ENCODE assay signal across 1 cellular context in genomic region chr10:22666287-22667092, GRCh38.
A peak's percentile ranks its signal among the peaks of the same experiment; 100 is the strongest.
TF ChIP-seq lines count a peak whose summit lies in the region.

No MANE protein-coding gene starts in this region.

TF ChIP-seq in K562, 482 proteins besides CTCF, POLR2A, EP300 and RAD21 (continued from another document and continues in another):
- TF ChIP-seq MLLT1 (IDR thresholded peaks at IDR 0.05) (peak; percentile 63 to 74; a peak in 2 of 4 replicates), ZBTB17 (CRISPR knock-in tag; IDR thresholded peaks at IDR 0.05) (no peak), DACH1 (IDR thresholded peaks at IDR 0.05; ENCODE audit: partially characterized antibody) (peak; percentile 12), ARID1B (IDR thresholded peaks at IDR 0.05) (peak; percentile 82), FOXA3 (CRISPR knock-in tag; conservative IDR thresholded peaks at IDR 0.05 in 1 of 2, IDR thresholded peaks at IDR 0.05 in 1 of 2) (peak; percentile 96 to 97), NCOR1 (IDR thresholded peaks at IDR 0.05) (peak; percentile 40; the same call in 1 of the 2 replicates), PYGO2 (tag; IDR thresholded peaks at IDR 0.05) (no peak), MEIS2 (IDR thresholded peaks at IDR 0.05; ENCODE audit: partially characterized antibody) (peak; percentile 26), BCOR (IDR thresholded peaks at IDR 0.05) (0 out of 2 replicates have a peak, but pooled peaks have one; percentile 14), JUND (IDR thresholded peaks at IDR 0.05; ENCODE audit: borderline replicate concordance, low read depth, low read length) (peak; percentile 34; the same call in 1 of the 2 replicates), JUND (tag; IDR thresholded peaks at IDR 0.05; ENCODE audit: borderline replicate concordance, low read depth, low read length) (no peak; the same call in 2 of the 3 replicates), HDAC2 (IDR thresholded peaks at IDR 0.05) (peak; percentile 52; the same call in 1 of the 2 replicates), NFIC (IDR thresholded peaks at IDR 0.05) (0 out of 2 replicates have a peak, but pooled peaks have one; percentile 27), NR2C2 (CRISPR knock-in tag; IDR thresholded peaks at IDR 0.05) (no peak), NR2C2 (tag; IDR thresholded peaks at IDR 0.05) (0 out of 2 replicates have a peak, but pooled peaks have one; percentile 17), NCOA1 (IDR thresholded peaks at IDR 0.05; ENCODE audit: low read depth) (0 out of 2 replicates have a peak, but pooled peaks have one; percentile 33), FOXM1 (IDR thresholded peaks at IDR 0.05; ENCODE audit: low read depth) (0 out of 2 replicates have a peak, but pooled peaks have one; percentile 36), FOXM1 (CRISPR knock-in tag; IDR thresholded peaks at IDR 0.05; ENCODE audit: low read depth) (no peak), TAL1 (IDR thresholded peaks at IDR 0.05) (peak; percentile 41), MNT (conservative IDR thresholded peaks at IDR 0.05) (peak in 1 of 2 experiments; percentile 41; a peak in 1 of 4 replicates), ZBTB2 (IDR thresholded peaks at IDR 0.05) (peak; percentile 27; the same call in 1 of the 2 replicates), SMARCE1 (IDR thresholded peaks at IDR 0.05) (peak; percentile 75), TEAD4 (IDR thresholded peaks at IDR 0.05; ENCODE audit: low read length) (peak; percentile 68), TEAD4 (CRISPR knock-in tag; IDR thresholded peaks at IDR 0.05; ENCODE audit: borderline replicate concordance) (no peak), HDAC1 (IDR thresholded peaks at IDR 0.05) (peak in 1 of 2 experiments; percentile 68; a peak in 2 of 4 replicates), SREBF2 (CRISPR knock-in tag; IDR thresholded peaks at IDR 0.05) (no peak), ETV1 (tag; conservative IDR thresholded peaks at IDR 0.05; ENCODE audit: low read depth) (peak; percentile 72), YY1 (IDR thresholded peaks at IDR 0.05; ENCODE audit: borderline replicate concordance in 1 of 3, control insufficient read depth in 1 of 3, extremely low read depth in 1 of 3, insufficient read depth in 3 of 3, insufficient read length in 1 of 3, insufficient replicate concordance in 2 of 3, low read depth in 1 of 3, low read length in 2 of 3) (peak in 1 of 3 experiments; percentile 10), TCF3 (CRISPR knock-in tag; IDR thresholded peaks at IDR 0.05) (peak; percentile 63), TAF9B (IDR thresholded peaks at IDR 0.05; ENCODE audit: partially characterized antibody) (peak; percentile 25), ZNF133 (CRISPR knock-in tag; IDR thresholded peaks at IDR 0.05) (no peak), FOXA1 (IDR thresholded peaks at IDR 0.05; ENCODE audit: borderline replicate concordance) (0 out of 2 replicates have a peak, but pooled peaks have one; percentile 41), FOXK2 (conservative IDR thresholded peaks at IDR 0.05 in 1 of 2, IDR thresholded peaks at IDR 0.05 in 1 of 2; ENCODE audit: low read depth in 2 of 2) (peak; percentile 49 to 71), SMARCA4 (IDR thresholded peaks at IDR 0.05) (peak; percentile 70), KLF16 (IDR thresholded peaks at IDR 0.05) (0 out of 2 replicates have a peak, but pooled peaks have one; percentile 17), NBN (IDR thresholded peaks at IDR 0.05; ENCODE audit: low read depth) (peak; percentile 30; the same call in 1 of the 2 replicates), HNRNPK (IDR thresholded peaks at IDR 0.05; ENCODE audit: low read depth, low read length, poor library complexity, severe bottlenecking) (no peak), ZNF766 (CRISPR knock-in tag; conservative IDR thresholded peaks at IDR 0.05) (0 out of 2 replicates have a peak, but pooled peaks have one; percentile 35), CBFA2T2 (conservative IDR thresholded peaks at IDR 0.05) (peak; percentile 51; the same call in 1 of the 2 replicates), MEF2A (IDR thresholded peaks at IDR 0.05; ENCODE audit: control insufficient read depth, low read depth, low read length) (peak; percentile 12; the same call in 1 of the 2 replicates), GATAD2B (IDR thresholded peaks at IDR 0.05; ENCODE audit: borderline replicate concordance) (no peak)
- TF ChIP-seq, protein P1, sequence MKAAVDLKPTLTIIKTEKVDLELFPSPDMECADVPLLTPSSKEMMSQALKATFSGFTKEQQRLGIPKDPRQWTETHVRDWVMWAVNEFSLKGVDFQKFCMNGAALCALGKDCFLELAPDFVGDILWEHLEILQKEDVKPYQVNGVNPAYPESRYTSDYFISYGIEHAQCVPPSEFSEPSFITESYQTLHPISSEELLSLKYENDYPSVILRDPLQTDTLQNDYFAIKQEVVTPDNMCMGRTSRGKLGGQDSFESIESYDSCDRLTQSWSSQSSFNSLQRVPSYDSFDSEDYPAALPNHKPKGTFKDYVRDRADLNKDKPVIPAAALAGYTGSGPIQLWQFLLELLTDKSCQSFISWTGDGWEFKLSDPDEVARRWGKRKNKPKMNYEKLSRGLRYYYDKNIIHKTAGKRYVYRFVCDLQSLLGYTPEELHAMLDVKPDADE (conservative IDR thresholded peaks at IDR 0.05; ENCODE audit: control insufficient read depth, low read depth, low read length), result 0 out of 2 replicates have a peak, but pooled peaks have one; percentile 28
- TF ChIP-seq, protein P2, sequence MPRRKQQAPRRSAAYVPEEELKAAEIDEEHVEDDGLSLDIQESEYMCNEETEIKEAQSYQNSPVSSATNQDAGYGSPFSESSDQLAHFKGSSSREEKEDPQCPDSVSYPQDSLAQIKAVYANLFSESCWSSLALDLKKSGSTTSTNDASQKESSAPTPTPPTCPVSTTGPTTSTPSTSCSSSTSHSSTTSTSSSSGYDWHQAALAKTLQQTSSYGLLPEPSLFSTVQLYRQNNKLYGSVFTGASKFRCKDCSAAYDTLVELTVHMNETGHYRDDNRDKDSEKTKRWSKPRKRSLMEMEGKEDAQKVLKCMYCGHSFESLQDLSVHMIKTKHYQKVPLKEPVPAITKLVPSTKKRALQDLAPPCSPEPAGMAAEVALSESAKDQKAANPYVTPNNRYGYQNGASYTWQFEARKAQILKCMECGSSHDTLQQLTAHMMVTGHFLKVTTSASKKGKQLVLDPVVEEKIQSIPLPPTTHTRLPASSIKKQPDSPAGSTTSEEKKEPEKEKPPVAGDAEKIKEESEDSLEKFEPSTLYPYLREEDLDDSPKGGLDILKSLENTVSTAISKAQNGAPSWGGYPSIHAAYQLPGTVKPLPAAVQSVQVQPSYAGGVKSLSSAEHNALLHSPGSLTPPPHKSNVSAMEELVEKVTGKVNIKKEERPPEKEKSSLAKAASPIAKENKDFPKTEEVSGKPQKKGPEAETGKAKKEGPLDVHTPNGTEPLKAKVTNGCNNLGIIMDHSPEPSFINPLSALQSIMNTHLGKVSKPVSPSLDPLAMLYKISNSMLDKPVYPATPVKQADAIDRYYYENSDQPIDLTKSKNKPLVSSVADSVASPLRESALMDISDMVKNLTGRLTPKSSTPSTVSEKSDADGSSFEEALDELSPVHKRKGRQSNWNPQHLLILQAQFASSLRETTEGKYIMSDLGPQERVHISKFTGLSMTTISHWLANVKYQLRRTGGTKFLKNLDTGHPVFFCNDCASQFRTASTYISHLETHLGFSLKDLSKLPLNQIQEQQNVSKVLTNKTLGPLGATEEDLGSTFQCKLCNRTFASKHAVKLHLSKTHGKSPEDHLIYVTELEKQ (CRISPR knock-in tag; IDR thresholded peaks at IDR 0.05), result no peak
- TF ChIP-seq, protein P3, sequence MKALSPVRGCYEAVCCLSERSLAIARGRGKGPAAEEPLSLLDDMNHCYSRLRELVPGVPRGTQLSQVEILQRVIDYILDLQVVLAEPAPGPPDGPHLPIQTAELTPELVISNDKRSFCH (CRISPR knock-in tag; IDR thresholded peaks at IDR 0.05), result no peak
- TF ChIP-seq, protein P3 (tag; IDR thresholded peaks at IDR 0.05), result peak; percentile 53; the same call in 1 of the 2 replicates
- TF ChIP-seq, protein P4, sequence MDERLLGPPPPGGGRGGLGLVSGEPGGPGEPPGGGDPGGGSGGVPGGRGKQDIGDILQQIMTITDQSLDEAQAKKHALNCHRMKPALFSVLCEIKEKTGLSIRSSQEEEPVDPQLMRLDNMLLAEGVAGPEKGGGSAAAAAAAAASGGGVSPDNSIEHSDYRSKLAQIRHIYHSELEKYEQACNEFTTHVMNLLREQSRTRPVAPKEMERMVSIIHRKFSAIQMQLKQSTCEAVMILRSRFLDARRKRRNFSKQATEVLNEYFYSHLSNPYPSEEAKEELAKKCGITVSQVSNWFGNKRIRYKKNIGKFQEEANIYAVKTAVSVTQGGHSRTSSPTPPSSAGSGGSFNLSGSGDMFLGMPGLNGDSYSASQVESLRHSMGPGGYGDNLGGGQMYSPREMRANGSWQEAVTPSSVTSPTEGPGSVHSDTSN (CRISPR knock-in tag; IDR thresholded peaks at IDR 0.05; ENCODE audit: low read depth), result no peak
- TF ChIP-seq, protein P4 (tag; conservative IDR thresholded peaks at IDR 0.05; ENCODE audit: low read depth), result 0 out of 2 replicates have a peak, but pooled peaks have one; percentile 20
